ENCODE assay signal across 22 cellular contexts in the genomic region with DNA sequence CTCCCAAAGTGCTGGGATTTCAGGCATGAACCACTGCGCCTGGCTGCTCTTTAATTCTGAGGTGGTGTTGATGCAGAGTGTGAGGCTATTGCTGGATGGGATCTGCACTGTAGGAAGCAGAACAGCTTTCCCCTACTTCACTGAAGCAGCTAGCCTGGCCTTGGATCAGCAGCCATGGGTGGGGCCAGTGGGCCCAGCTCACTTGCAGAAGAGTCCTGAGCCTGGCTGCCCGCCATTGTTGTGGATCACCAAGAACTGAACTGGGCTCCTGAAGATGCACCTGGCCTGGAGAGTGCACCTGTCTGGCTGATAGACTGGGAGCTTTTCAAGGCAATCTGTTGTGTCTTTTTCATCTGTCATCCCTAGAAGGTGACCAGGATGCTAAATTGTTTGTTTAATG.
"Had no signal": no experiment of that assay in that cellular context is flagged by ENCODE, and none has a peak within 500 bp of the region (broad histone marks: within the 10 kb centered on the region; RNA-seq: fewer than 3 reads in every experiment).

No MANE protein-coding gene starts in this region.

- DNase-seq: IMR-90, Kasumi-1, KG1, MM.1S, NCI-H1092 treated with DMSO at 0.1 percent for 48 hours, NCI-H1436, NCI-H1694 treated with DMSO at 0.1 percent for 48 hours, NCI-H1930, NCI-H2081, NCI-H2107, NCI-H2171 treated with DMSO at 0.1 percent for 48 hours, NCI-H345, NCI-H446 treated with DMSO at 0.1 percent for 48 hours, NCI-H524 treated with DMSO at 0.1 percent for 48 hours, NCI-H69, PC-3, SHP77 treated with DMSO at 0.1 percent for 48 hours had no signal

- ATAC-seq: HepG2, Panc1, PC-3 had no signal

- H3K36me3 ChIP-seq: SJSA1 had no signal

- H3K27ac ChIP-seq: RWPE1, SJSA1, SK-N-MC had no signal

- H3K4me3 ChIP-seq: SJSA1, SK-N-MC had no signal

- H3K9me3 ChIP-seq: SJSA1 had no signal
